ENCODE assay signal across 8 cellular contexts in genomic region chr12:105357162-105357691, GRCh38. TPM values are rescaled to one million over a fixed set of nuclear protein-coding genes. Genes with fewer than 3 reads are reported as not detected.
DNase-seq lines count a peak whose midpoint lies in the region; ATAC-seq and TF ChIP-seq lines count a peak whose summit lies in the region.

No MANE protein-coding gene starts in this region.

- POLR2A ChIA-PET in WTC11 (lab: Charles Lee): no interaction called here

- no peaks in the 10 kb centered on the region for H3K27me3 ChIP-seq in aorta (ENCODE audit: control insufficient read depth in 1 of 2, insufficient read depth in 2 of 2, low read length in 1 of 2)

- peaks cover 19% of the 10 kb centered on the region for H3K4me1 Mint-ChIP-seq in WTC11

- H3K4me1 ChIP-seq in aorta (ENCODE audit: control insufficient read depth in 1 of 2, insufficient read depth in 2 of 2, low read length in 2 of 2): peaks cover 6 to 11% of the 10 kb centered on the region in 2 donors

- peaks cover 3% of the 10 kb centered on the region; the same call in 1 of the 2 replicates for H3K9me3 Mint-ChIP-seq in WTC11

- no peaks in the 10 kb centered on the region for H3K9me3 ChIP-seq in aorta (ENCODE audit: control insufficient read depth, low read length)

- H3K36me3 Mint-ChIP-seq in WTC11: peaks cover 6% of the 10 kb centered on the region

- H3K27ac Mint-ChIP-seq in WTC11: no peak overlapping the region

- intact Hi-C loops in aorta (cut with DNase I): no loop called here
- intact Hi-C loops in Right ventricle myocardium superior (cut with DNase I): no loop called here

- peak overlapping the region; percentile 40 for H3K4me3 ChIP-seq in GM12865 (ENCODE audit: low read depth, low read length)
- H3K4me3 ChIP-seq in fibroblast of villous mesenchyme (ENCODE audit: low read depth, low read length): no peak overlapping the region
- H3K4me3 ChIP-seq in aorta (ENCODE audit: low read length in 2 of 2): no peak overlapping the region

- CTCF ChIA-PET in WTC11 (lab: Charles Lee): no interaction called here

- no peaks in the 10 kb centered on the region for H3K36me3 ChIP-seq in aorta (ENCODE audit: control insufficient read depth in 1 of 2, insufficient read depth in 2 of 2, low read length in 1 of 2)

- no peaks in the 10 kb centered on the region; the same call in 1 of the 2 replicates for H3K27me3 Mint-ChIP-seq in WTC11 (ENCODE audit: low read depth)

- ATAC-seq in GM21526 (IDR thresholded peaks at IDR 0.05; ENCODE audit: low FRiP score, unreplicated experiment) (peak; percentile 79), HG03575 (IDR thresholded peaks at IDR 0.05; ENCODE audit: extremely low read depth, insufficient number of reproducible peaks, low FRiP score, unreplicated experiment) (peak; percentile 46), WTC11 (no peak), aorta (ENCODE audit: low FRiP score) (no peak), Right ventricle myocardium superior (ENCODE audit: poor library complexity) (no peak)

- TF ChIP-seq CTCF in GM12865 (IDR thresholded peaks at IDR 0.05; ENCODE audit: insufficient read depth, low read depth, low read length, missing control alignments) (no peak), fibroblast of villous mesenchyme (IDR thresholded peaks at IDR 0.05; ENCODE audit: insufficient read depth, low read depth, low read length) (no peak), WTC11 (IDR thresholded peaks at IDR 0.05) (no peak)

- 6 to 12% methylated on average over 6 of the region's 6 CpGs for WGBS in aorta, 2 donors

- peak overlapping the region in 1 of 2 donors; percentile 48 for H3K27ac ChIP-seq in aorta (ENCODE audit: low read depth in 1 of 2, low read length in 2 of 2)

- peak; percentile 82 for DNase-seq in GM12865 (ENCODE audit: low read depth)
- DNase-seq in fibroblast of villous mesenchyme (ENCODE audit: low read depth): peak; percentile 54
- no peak for DNase-seq in WTC11 (ENCODE audit: low spot score)
- DNase-seq in aorta: no peak
- DNase-seq in Right ventricle myocardium superior: no peak
- DNase-seq in DMS53 (lab: John Stamatoyannopoulos, UW): no peak

- H3K4me3 Mint-ChIP-seq in WTC11: no peak overlapping the region

TF ChIP-seq in WTC11, 78 proteins besides CTCF, POLR2A, EP300 and RAD21 (continues in another document):
- TF ChIP-seq ZNF263 (CRISPR knock-in tag; IDR thresholded peaks at IDR 0.05; ENCODE audit: low read depth) (no peak), ZMAT4 (CRISPR knock-in tag; IDR thresholded peaks at IDR 0.05) (no peak), ETV6 (CRISPR knock-in tag; IDR thresholded peaks at IDR 0.05) (no peak), NFE2L1 (CRISPR knock-in tag; IDR thresholded peaks at IDR 0.05) (no peak), AFF4 (CRISPR knock-in tag; IDR thresholded peaks at IDR 0.05; ENCODE audit: borderline replicate concordance) (no peak), ATF1 (CRISPR knock-in tag; IDR thresholded peaks at IDR 0.05) (no peak), PRDM15 (CRISPR knock-in tag; IDR thresholded peaks at IDR 0.05) (no peak), TCF7 (CRISPR knock-in tag; IDR thresholded peaks at IDR 0.05; ENCODE audit: low read depth) (no peak), IRF2 (CRISPR knock-in tag; IDR thresholded peaks at IDR 0.05; ENCODE audit: borderline replicate concordance, low read depth) (no peak), JUN (CRISPR knock-in tag; IDR thresholded peaks at IDR 0.05) (no peak), EMX1 (CRISPR knock-in tag; IDR thresholded peaks at IDR 0.05) (no peak), NR3C1 (CRISPR knock-in tag; conservative IDR thresholded peaks at IDR 0.05; ENCODE audit: low read depth) (no peak), USF2 (CRISPR knock-in tag; IDR thresholded peaks at IDR 0.05) (no peak), NFYB (CRISPR knock-in tag; conservative IDR thresholded peaks at IDR 0.05; ENCODE audit: low read depth) (no peak), CDX4 (CRISPR knock-in tag; IDR thresholded peaks at IDR 0.05; ENCODE audit: borderline replicate concordance) (no peak), USF1 (CRISPR knock-in tag; IDR thresholded peaks at IDR 0.05) (no peak), ZNF138 (CRISPR knock-in tag; conservative IDR thresholded peaks at IDR 0.05) (no peak), GRHL2 (CRISPR knock-in tag; IDR thresholded peaks at IDR 0.05; ENCODE audit: insufficient replicate concordance, severe bottlenecking) (no peak)

RNA-seq across cellular contexts. Expression of gene C12orf75, which starts 26.7 kb away (rescaled TPM):
- total RNA-seq in fibroblast of villous mesenchyme (295 and 302 TPM in 2 replicates), WTC11 (2021) (25.5 to 31.2 TPM (median 27.4 TPM) in 3 replicates), aorta (100 to 1,000 TPM in 1 of 2 donors, 10 to 100 TPM in 1; 75.9 to 153 TPM), Right ventricle myocardium superior (0.97 TPM)
- 100 to 1,000 TPM; 306 to 661 TPM for polyA plus RNA-seq in aorta

Comparison
In these comparisons a context has a peak if more than half of its experiments do, and no peak if none do; other contexts are left out.
1. DNase-seq: peak in GM12865 (single experiment) and fibroblast of villous mesenchyme (single experiment); none in WTC11 (single experiment), aorta (0 of 2), Right ventricle myocardium superior (single experiment) and DMS53 (single experiment).
2. ATAC-seq: peak in GM21526 (single experiment) and HG03575 (single experiment); none in WTC11 (single experiment), aorta (single experiment) and Right ventricle myocardium superior (single experiment).
3. RNA of gene C12orf75, which starts 26.7 kb away (total RNA-seq): 295 to 302 TPM in fibroblast of villous mesenchyme, 75.9 to 153 TPM in aorta and 25.5 to 31.2 TPM in WTC11; 0.97 TPM in Right ventricle myocardium superior (single experiment); every median in the first group is over 10 times any median in the second.